In genomic region chr7:129225206-129225930, GRCh38 we compare ENCODE assay signal across 1 cellular context.
TF ChIP-seq lines count a peak whose summit lies in the region.

No MANE protein-coding gene starts in this region.

TF ChIP-seq in K562, 482 proteins besides CTCF, POLR2A, EP300 and RAD21 (continued from another document and continues in another):
- TF ChIP-seq PHF20 (IDR thresholded peaks at IDR 0.05; ENCODE audit: partially characterized antibody): no peak
- TF ChIP-seq ZNF165 (CRISPR knock-in tag; IDR thresholded peaks at IDR 0.05; ENCODE audit: borderline replicate concordance): no peak
- TF ChIP-seq ELF4 (CRISPR knock-in tag; IDR thresholded peaks at IDR 0.05): no peak
- no peak for TF ChIP-seq TFAM (CRISPR knock-in tag; conservative IDR thresholded peaks at IDR 0.05)
- TF ChIP-seq RBM22 (IDR thresholded peaks at IDR 0.05; ENCODE audit: low read depth, low read length, poor library complexity, severe bottlenecking): no peak
- no peak for TF ChIP-seq SMAD2 (IDR thresholded peaks at IDR 0.05; ENCODE audit: low read depth, low read length)
- no peak; the same call in 1 of the 2 replicates for TF ChIP-seq TARDBP (IDR thresholded peaks at IDR 0.05)
- TF ChIP-seq, protein P1, sequence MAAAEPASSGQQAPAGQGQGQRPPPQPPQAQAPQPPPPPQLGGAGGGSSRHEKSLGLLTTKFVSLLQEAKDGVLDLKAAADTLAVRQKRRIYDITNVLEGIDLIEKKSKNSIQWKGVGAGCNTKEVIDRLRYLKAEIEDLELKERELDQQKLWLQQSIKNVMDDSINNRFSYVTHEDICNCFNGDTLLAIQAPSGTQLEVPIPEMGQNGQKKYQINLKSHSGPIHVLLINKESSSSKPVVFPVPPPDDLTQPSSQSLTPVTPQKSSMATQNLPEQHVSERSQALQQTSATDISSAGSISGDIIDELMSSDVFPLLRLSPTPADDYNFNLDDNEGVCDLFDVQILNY (CRISPR knock-in tag; IDR thresholded peaks at IDR 0.05): no peak
- no peak for TF ChIP-seq NFE2 (IDR thresholded peaks at IDR 0.05; ENCODE audit: low read depth)
- TF ChIP-seq THAP12 (CRISPR knock-in tag; IDR thresholded peaks at IDR 0.05): 0 out of 2 replicates have a peak, but pooled peaks have one; percentile 30
- no peak for TF ChIP-seq EZH2 (IDR thresholded peaks at IDR 0.05; ENCODE audit: borderline replicate concordance, low read depth, low read length)
- no peak for TF ChIP-seq HSF4 (CRISPR knock-in tag; IDR thresholded peaks at IDR 0.05; ENCODE audit: borderline replicate concordance)
- TF ChIP-seq VEZF1 (CRISPR knock-in tag; IDR thresholded peaks at IDR 0.05): peak; percentile 34
- no peak for TF ChIP-seq ZBTB12 (CRISPR knock-in tag; IDR thresholded peaks at IDR 0.05)
- TF ChIP-seq ZNF134 (CRISPR knock-in tag; conservative IDR thresholded peaks at IDR 0.05): no peak
- TF ChIP-seq MAZ (CRISPR knock-in tag; conservative IDR thresholded peaks at IDR 0.05 in 1 of 2, IDR thresholded peaks at IDR 0.05 in 1 of 2): peak in 1 of 2 experiments; percentile 45; a peak in 3 of 4 replicates
- no peak for TF ChIP-seq LEF1 (IDR thresholded peaks at IDR 0.05)
- TF ChIP-seq ZFP1 (CRISPR knock-in tag; IDR thresholded peaks at IDR 0.05): no peak; the same call in 1 of the 2 replicates
- TF ChIP-seq BRD9 (IDR thresholded peaks at IDR 0.05; ENCODE audit: low read depth, partially characterized antibody): no peak
- no peak for TF ChIP-seq CBX5 (IDR thresholded peaks at IDR 0.05; ENCODE audit: borderline replicate concordance, low read depth)
- no peak for TF ChIP-seq RCOR1 (IDR thresholded peaks at IDR 0.05; ENCODE audit: borderline replicate concordance in 1 of 2, low read depth in 2 of 2, low read length in 2 of 2)
- peak; percentile 72 for TF ChIP-seq GATAD2B (IDR thresholded peaks at IDR 0.05; ENCODE audit: borderline replicate concordance)
- no peak for TF ChIP-seq ZFP91 (CRISPR knock-in tag; IDR thresholded peaks at IDR 0.05)
- no peak; the same call in 1 of the 2 replicates for TF ChIP-seq PHF8 (IDR thresholded peaks at IDR 0.05; ENCODE audit: borderline replicate concordance, low read length)
- no peak for TF ChIP-seq ATF4 (CRISPR knock-in tag; IDR thresholded peaks at IDR 0.05)
- no peak for TF ChIP-seq ZNF12 (CRISPR knock-in tag; IDR thresholded peaks at IDR 0.05)
- TF ChIP-seq DMBX1 (CRISPR knock-in tag; IDR thresholded peaks at IDR 0.05; ENCODE audit: borderline replicate concordance): no peak
- no peak for TF ChIP-seq MIER1 (IDR thresholded peaks at IDR 0.05; ENCODE audit: low read depth)
- no peak for TF ChIP-seq FOXM1 (IDR thresholded peaks at IDR 0.05; ENCODE audit: low read depth)
- no peak for TF ChIP-seq FOXM1 (CRISPR knock-in tag; IDR thresholded peaks at IDR 0.05; ENCODE audit: low read depth)
- peak; percentile 59; the same call in 1 of the 2 replicates for TF ChIP-seq SMAD4 (CRISPR knock-in tag; conservative IDR thresholded peaks at IDR 0.05)
- peak; percentile 16; the same call in 1 of the 2 replicates for TF ChIP-seq HDAC2 (IDR thresholded peaks at IDR 0.05)
- no peak for TF ChIP-seq HMG20B (CRISPR knock-in tag; IDR thresholded peaks at IDR 0.05)
- TF ChIP-seq CAMTA2 (CRISPR knock-in tag; conservative IDR thresholded peaks at IDR 0.05): peak; percentile 89; the same call in 1 of the 2 replicates
- TF ChIP-seq NR3C1 (CRISPR knock-in tag; IDR thresholded peaks at IDR 0.05): no peak
- no peak for TF ChIP-seq SNIP1 (IDR thresholded peaks at IDR 0.05; ENCODE audit: low read depth)
- TF ChIP-seq, protein P2, sequence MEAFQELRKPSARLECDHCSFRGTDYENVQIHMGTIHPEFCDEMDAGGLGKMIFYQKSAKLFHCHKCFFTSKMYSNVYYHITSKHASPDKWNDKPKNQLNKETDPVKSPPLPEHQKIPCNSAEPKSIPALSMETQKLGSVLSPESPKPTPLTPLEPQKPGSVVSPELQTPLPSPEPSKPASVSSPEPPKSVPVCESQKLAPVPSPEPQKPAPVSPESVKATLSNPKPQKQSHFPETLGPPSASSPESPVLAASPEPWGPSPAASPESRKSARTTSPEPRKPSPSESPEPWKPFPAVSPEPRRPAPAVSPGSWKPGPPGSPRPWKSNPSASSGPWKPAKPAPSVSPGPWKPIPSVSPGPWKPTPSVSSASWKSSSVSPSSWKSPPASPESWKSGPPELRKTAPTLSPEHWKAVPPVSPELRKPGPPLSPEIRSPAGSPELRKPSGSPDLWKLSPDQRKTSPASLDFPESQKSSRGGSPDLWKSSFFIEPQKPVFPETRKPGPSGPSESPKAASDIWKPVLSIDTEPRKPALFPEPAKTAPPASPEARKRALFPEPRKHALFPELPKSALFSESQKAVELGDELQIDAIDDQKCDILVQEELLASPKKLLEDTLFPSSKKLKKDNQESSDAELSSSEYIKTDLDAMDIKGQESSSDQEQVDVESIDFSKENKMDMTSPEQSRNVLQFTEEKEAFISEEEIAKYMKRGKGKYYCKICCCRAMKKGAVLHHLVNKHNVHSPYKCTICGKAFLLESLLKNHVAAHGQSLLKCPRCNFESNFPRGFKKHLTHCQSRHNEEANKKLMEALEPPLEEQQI (IDR thresholded peaks at IDR 0.05): no peak
- TF ChIP-seq, protein P3, sequence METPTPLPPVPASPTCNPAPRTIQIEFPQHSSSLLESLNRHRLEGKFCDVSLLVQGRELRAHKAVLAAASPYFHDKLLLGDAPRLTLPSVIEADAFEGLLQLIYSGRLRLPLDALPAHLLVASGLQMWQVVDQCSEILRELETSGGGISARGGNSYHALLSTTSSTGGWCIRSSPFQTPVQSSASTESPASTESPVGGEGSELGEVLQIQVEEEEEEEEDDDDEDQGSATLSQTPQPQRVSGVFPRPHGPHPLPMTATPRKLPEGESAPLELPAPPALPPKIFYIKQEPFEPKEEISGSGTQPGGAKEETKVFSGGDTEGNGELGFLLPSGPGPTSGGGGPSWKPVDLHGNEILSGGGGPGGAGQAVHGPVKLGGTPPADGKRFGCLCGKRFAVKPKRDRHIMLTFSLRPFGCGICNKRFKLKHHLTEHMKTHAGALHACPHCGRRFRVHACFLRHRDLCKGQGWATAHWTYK (CRISPR knock-in tag; IDR thresholded peaks at IDR 0.05): 0 out of 2 replicates have a peak, but pooled peaks have one; percentile 12
- TF ChIP-seq CBX1 (IDR thresholded peaks at IDR 0.05; ENCODE audit: low read depth): no peak
- no peak for TF ChIP-seq ZNF561 (CRISPR knock-in tag; conservative IDR thresholded peaks at IDR 0.05)
- TF ChIP-seq ZNF699 (CRISPR knock-in tag; IDR thresholded peaks at IDR 0.05; ENCODE audit: insufficient replicate concordance): no peak
- 0 out of 2 replicates have a peak, but pooled peaks have one; percentile 10 for TF ChIP-seq SP1 (CRISPR knock-in tag; IDR thresholded peaks at IDR 0.05)
- no peak for TF ChIP-seq JUND (IDR thresholded peaks at IDR 0.05; ENCODE audit: borderline replicate concordance, low read depth, low read length)
- TF ChIP-seq JUND (tag; IDR thresholded peaks at IDR 0.05; ENCODE audit: borderline replicate concordance, low read depth, low read length): no peak
- no peak for TF ChIP-seq ZNF644 (tag; IDR thresholded peaks at IDR 0.05; ENCODE audit: low read depth)
- TF ChIP-seq ZNF324 (CRISPR knock-in tag; IDR thresholded peaks at IDR 0.05): no peak
- TF ChIP-seq HMG20A (CRISPR knock-in tag; conservative IDR thresholded peaks at IDR 0.05): no peak
- TF ChIP-seq ZNF668 (CRISPR knock-in tag; IDR thresholded peaks at IDR 0.05): no peak
- peak; percentile 22 to 27; a peak in 2 of 4 replicates for TF ChIP-seq UBTF (IDR thresholded peaks at IDR 0.05; ENCODE audit: borderline replicate concordance in 1 of 2, low read depth in 2 of 2, low read length in 2 of 2)
- TF ChIP-seq ZNF717 (CRISPR knock-in tag; IDR thresholded peaks at IDR 0.05): no peak; the same call in 1 of the 2 replicates
- no peak for TF ChIP-seq TBP (optimal IDR thresholded peaks at IDR 0.05; ENCODE audit: low read depth, low read length)
- TF ChIP-seq SRSF3 (IDR thresholded peaks at IDR 0.05; ENCODE audit: insufficient read depth, low read length): no peak
- TF ChIP-seq MTA3 (IDR thresholded peaks at IDR 0.05; ENCODE audit: borderline replicate concordance): peak; percentile 32; the same call in 1 of the 2 replicates
- no peak for TF ChIP-seq SRSF9 (IDR thresholded peaks at IDR 0.05; ENCODE audit: borderline replicate concordance, low read depth, low read length)
- TF ChIP-seq DLX4 (CRISPR knock-in tag; IDR thresholded peaks at IDR 0.05): no peak
